17 cellular contexts compared by ENCODE assay signal in the genomic region with DNA sequence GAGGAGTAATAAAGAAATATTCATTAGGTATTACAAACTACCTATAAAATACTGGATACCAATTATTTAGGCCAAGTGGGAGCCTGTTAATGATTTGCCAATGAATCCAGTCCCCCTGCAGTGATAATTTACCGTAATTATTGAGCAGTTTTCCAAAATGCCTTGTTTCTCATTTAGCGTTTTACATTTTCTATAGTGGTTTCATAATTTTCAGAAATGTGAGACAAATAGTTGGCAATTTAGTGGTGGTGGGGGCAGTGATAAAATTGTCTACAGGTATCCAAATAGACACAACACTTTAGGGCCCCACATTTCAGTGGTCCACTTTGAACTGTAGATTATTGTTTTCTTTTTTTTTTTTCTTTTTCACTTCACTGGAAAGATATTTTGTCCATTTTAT. TPM values are rescaled to one million over a fixed set of nuclear protein-coding genes. Genes with fewer than 3 reads are reported as not detected.
DNase-seq lines count a peak whose midpoint lies in the region; ATAC-seq, FAIRE-seq and TF ChIP-seq lines count a peak whose summit lies in the region.
"Had no signal": no experiment of that assay in that cellular context is flagged by ENCODE, and none has a peak within 500 bp of the region (broad histone marks: within the 10 kb centered on the region; RNA-seq: fewer than 3 reads in every experiment).

No MANE protein-coding gene starts in this region.

- no peaks in the 10 kb centered on the region for H3K9me3 ChIP-seq in A549
- no peaks in the 10 kb centered on the region for H3K9me3 ChIP-seq in hepatocyte (ENCODE audit: low read depth)
- H3K9me3 ChIP-seq in prostate gland: no peaks in the 10 kb centered on the region
- H3K9me3 ChIP-seq in small intestine (ENCODE audit: control insufficient read depth, low read depth): no peaks in the 10 kb centered on the region
- H3K9me3 ChIP-seq: BLaER1 treated with 17β-estradiol and CSF1 and Interleukin-3, amounts not matched to agents 10 nM and 100 nM; HAP-1 had no signal

- H3K9me3 Mint-ChIP-seq in nephron: no peaks in the 10 kb centered on the region
- H3K9me3 Mint-ChIP-seq in activated CD4-positive, alpha-beta memory T cell treated with anti-CD3 and anti-CD28 coated beads, Interleukin-2, amount 10 ng/mL, durations not matched to agents 7 days and 5 days: no peaks in the 10 kb centered on the region
- no peaks in the 10 kb centered on the region for H3K9me3 Mint-ChIP-seq in activated naive CD4-positive, alpha-beta T cell treated with anti-CD3 and anti-CD28 coated beads for 36 hours

- no peaks in the 10 kb centered on the region for H3K36me3 Mint-ChIP-seq in nephron (ENCODE audit: low read depth)
- no peaks in the 10 kb centered on the region for H3K36me3 Mint-ChIP-seq in activated CD4-positive, alpha-beta memory T cell treated with anti-CD3 and anti-CD28 coated beads, Interleukin-2, amount 10 ng/mL, durations not matched to agents 7 days and 5 days (ENCODE audit: low read depth)
- no peaks in the 10 kb centered on the region for H3K36me3 Mint-ChIP-seq in activated naive CD4-positive, alpha-beta T cell treated with anti-CD3 and anti-CD28 coated beads for 36 hours (ENCODE audit: low read depth)
- H3K36me3 Mint-ChIP-seq: CD4-positive, CD25-positive, alpha-beta regulatory T cell had no signal

- TF ChIP-seq POLR2A in A549 (IDR thresholded peaks at IDR 0.05; ENCODE audit: low read length): no peak
- no peak for TF ChIP-seq POLR2A in prostate gland (IDR thresholded peaks at IDR 0.05)

- TF ChIP-seq CTCF in A549 (IDR thresholded peaks at IDR 0.05): no peak
- TF ChIP-seq CTCF in hepatocyte (IDR thresholded peaks at IDR 0.05; ENCODE audit: poor library complexity): no peak
- no peak for TF ChIP-seq CTCF in nephron (IDR thresholded peaks at IDR 0.05; ENCODE audit: unreplicated experiment in 3 of 3)
- no peak for TF ChIP-seq CTCF in prostate gland (IDR thresholded peaks at IDR 0.05)

- H3K27ac ChIP-seq in A549 (peak overlapping the region; percentile 96 to 98), hepatocyte (peak overlapping the region; percentile 66), prostate gland (no peak overlapping the region), small intestine (ENCODE audit: low read depth in 1 of 2, low read length in 1 of 2) (no peak overlapping the region)
- H3K27ac ChIP-seq: BLaER1 treated with 17β-estradiol and CSF1 and Interleukin-3, amounts not matched to agents 10 nM and 100 nM had no signal

- no peaks in the 10 kb centered on the region for H3K79me2 ChIP-seq in hepatocyte

- CTCF ChIA-PET in A549 (lab: Yijun Ruan, JAX): no interaction called here
- CTCF ChIA-PET in activated CD4-positive, alpha-beta memory T cell treated with anti-CD3 and anti-CD28 coated beads, Interleukin-2, amount 10 ng/mL, durations not matched to agents 7 days and 5 days (lab: Charles Lee): no interaction called here
- CTCF ChIA-PET in activated naive CD4-positive, alpha-beta T cell treated with anti-CD3 and anti-CD28 coated beads for 36 hours (lab: Charles Lee): no interaction called here

- FAIRE-seq in A549 (lab: Jason Lieb, UNC) (peak; percentile 23), small intestine (lab: Jason Lieb, UNC) (no peak)
- FAIRE-seq: GM12891, H1, HTR-8/SVneo had no signal

- H2AFZ ChIP-seq in hepatocyte: peak overlapping the region; percentile 47

- no peaks in the 10 kb centered on the region for H3K27me3 Mint-ChIP-seq in nephron (ENCODE audit: low read depth)
- no peaks in the 10 kb centered on the region for H3K27me3 Mint-ChIP-seq in activated CD4-positive, alpha-beta memory T cell treated with anti-CD3 and anti-CD28 coated beads, Interleukin-2, amount 10 ng/mL, durations not matched to agents 7 days and 5 days
- no peaks in the 10 kb centered on the region for H3K27me3 Mint-ChIP-seq in activated naive CD4-positive, alpha-beta T cell treated with anti-CD3 and anti-CD28 coated beads for 36 hours (ENCODE audit: low read depth)
- H3K27me3 Mint-ChIP-seq: CD4-positive, CD25-positive, alpha-beta regulatory T cell had no signal

- no peak for TF ChIP-seq RAD21 in A549 (conservative IDR thresholded peaks at IDR 0.05 in 1 of 2, IDR thresholded peaks at IDR 0.05 in 1 of 2)

- H3K4me2 ChIP-seq in A549: peak overlapping the region; percentile 89
- peak overlapping the region; percentile 26 for H3K4me2 ChIP-seq in hepatocyte
- H3K4me2 ChIP-seq: BLaER1 treated with 17β-estradiol and CSF1 and Interleukin-3, amounts not matched to agents 10 nM and 100 nM had no signal

- no peak overlapping the region for H3K4me3 ChIP-seq in A549
- H3K4me3 ChIP-seq in hepatocyte: no peak overlapping the region
- H3K4me3 ChIP-seq in prostate gland: no peak overlapping the region
- H3K4me3 ChIP-seq in small intestine (ENCODE audit: low read depth in 1 of 2, low read length in 2 of 2): no peak overlapping the region
- H3K4me3 ChIP-seq: BLaER1 treated with 17β-estradiol and CSF1 and Interleukin-3, amounts not matched to agents 10 nM and 100 nM had no signal

- no peak for TF ChIP-seq EP300 in A549 (IDR thresholded peaks at IDR 0.05)

- peak overlapping the region; percentile 73 to 80 (median 79) for H3K27ac Mint-ChIP-seq in nephron
- H3K27ac Mint-ChIP-seq in activated CD4-positive, alpha-beta memory T cell treated with anti-CD3 and anti-CD28 coated beads, Interleukin-2, amount 10 ng/mL, durations not matched to agents 7 days and 5 days: no peak overlapping the region
- H3K27ac Mint-ChIP-seq in activated naive CD4-positive, alpha-beta T cell treated with anti-CD3 and anti-CD28 coated beads for 36 hours: no peak overlapping the region
- H3K27ac Mint-ChIP-seq: CD4-positive, CD25-positive, alpha-beta regulatory T cell had no signal

- no peaks in the 10 kb centered on the region for H3K9me2 ChIP-seq in hepatocyte (replicated peaks; ENCODE audit: insufficient read depth)

- H4K20me1 ChIP-seq in hepatocyte (ENCODE audit: insufficient read depth, poor library complexity, severe bottlenecking): no peaks in the 10 kb centered on the region
- H4K20me1 ChIP-seq: BLaER1 treated with 17β-estradiol and CSF1 and Interleukin-3, amounts not matched to agents 10 nM and 100 nM had no signal

- DNase-seq in A549 (ENCODE audit: low read depth in 1 of 2, low spot score in 1 of 2): no peak
- DNase-seq in NCI-H146 (lab: John Stamatoyannopoulos, UW): peak; percentile 20
- DNase-seq in hepatocyte (ENCODE audit: low spot score): no peak
- no peak for DNase-seq in activated CD4-positive, alpha-beta memory T cell treated with anti-CD3 and anti-CD28 coated beads, Interleukin-2, amount 10 ng/mL, durations not matched to agents 7 days and 5 days
- no peak for DNase-seq in prostate gland (ENCODE audit: low spot score)
- no peak for DNase-seq in small intestine
- no peak for DNase-seq in activated naive CD4-positive, alpha-beta T cell treated with anti-CD3 and anti-CD28 coated beads for 36 hours
- DNase-seq: 8988T; CD4-positive, CD25-positive, alpha-beta regulatory T cell; DMS79 had no signal

- no peak overlapping the region for H3K4me3 Mint-ChIP-seq in nephron
- no peak overlapping the region for H3K4me3 Mint-ChIP-seq in activated CD4-positive, alpha-beta memory T cell treated with anti-CD3 and anti-CD28 coated beads, Interleukin-2, amount 10 ng/mL, durations not matched to agents 7 days and 5 days
- no peak overlapping the region for H3K4me3 Mint-ChIP-seq in activated naive CD4-positive, alpha-beta T cell treated with anti-CD3 and anti-CD28 coated beads for 36 hours
- H3K4me3 Mint-ChIP-seq: CD4-positive, CD25-positive, alpha-beta regulatory T cell had no signal

- intact Hi-C loops in prostate gland (cut with DNase I): no loop called here
- intact Hi-C loops in activated naive CD4-positive, alpha-beta T cell treated with anti-CD3 and anti-CD28 coated beads for 36 hours (cut with micrococcal nuclease): no loop called here

- H3K27me3 ChIP-seq in hepatocyte: no peaks in the 10 kb centered on the region
- H3K27me3 ChIP-seq in prostate gland (replicated peaks; ENCODE audit: insufficient read depth): no peaks in the 10 kb centered on the region
- no peaks in the 10 kb centered on the region for H3K27me3 ChIP-seq in small intestine (ENCODE audit: control insufficient read depth in 2 of 2, insufficient read depth in 2 of 2, low read length in 2 of 2)
- H3K27me3 ChIP-seq: BLaER1 treated with 17β-estradiol and CSF1 and Interleukin-3, amounts not matched to agents 10 nM and 100 nM had no signal

- POLR2A ChIA-PET in A549 (lab: Yijun Ruan, JAX): no interaction called here
- POLR2A ChIA-PET in activated CD4-positive, alpha-beta memory T cell treated with anti-CD3 and anti-CD28 coated beads, Interleukin-2, amount 10 ng/mL, durations not matched to agents 7 days and 5 days (lab: Charles Lee): no interaction called here

- 5% methylated on average over 2 of the region's 2 CpGs for WGBS in A549 (ENCODE audit: missing lambda C conversion rate)
- WGBS in hepatocyte (ENCODE audit: low lambda C conversion rate, missing lambda C conversion rate): 88% methylated on average over 2 of the region's 2 CpGs
- 77% methylated on average over 2 of the region's 2 CpGs for WGBS in prostate gland
- 31 to 77% (median 60%) methylated on average over 2 of the region's 2 CpGs for WGBS in small intestine, 3 donors

- peaks cover 39% of the 10 kb centered on the region for H3K4me1 Mint-ChIP-seq in nephron
- no peaks in the 10 kb centered on the region for H3K4me1 Mint-ChIP-seq in activated CD4-positive, alpha-beta memory T cell treated with anti-CD3 and anti-CD28 coated beads, Interleukin-2, amount 10 ng/mL, durations not matched to agents 7 days and 5 days
- no peaks in the 10 kb centered on the region for H3K4me1 Mint-ChIP-seq in activated naive CD4-positive, alpha-beta T cell treated with anti-CD3 and anti-CD28 coated beads for 36 hours (ENCODE audit: low read depth)
- H3K4me1 Mint-ChIP-seq: CD4-positive, CD25-positive, alpha-beta regulatory T cell had no signal

- H3K4me1 ChIP-seq in A549 (peaks cover 81% of the 10 kb centered on the region), hepatocyte (ENCODE audit: insufficient read depth) (peaks cover 43% of the 10 kb centered on the region), prostate gland (replicated peaks) (no peaks in the 10 kb centered on the region), small intestine (ENCODE audit: control insufficient read depth in 2 of 2, insufficient read depth in 1 of 2, low read depth in 1 of 2, low read length in 1 of 2) (peaks cover 7 to 14% of the 10 kb centered on the region in 2 donors)
- H3K4me1 ChIP-seq: BLaER1 treated with 17β-estradiol and CSF1 and Interleukin-3, amounts not matched to agents 10 nM and 100 nM had no signal

- ATAC-seq in A549: no peak

- H3K36me3 ChIP-seq in hepatocyte (replicated peaks; ENCODE audit: insufficient read depth, low read depth) (no peaks in the 10 kb centered on the region), prostate gland (no peaks in the 10 kb centered on the region), small intestine (ENCODE audit: control insufficient read depth in 2 of 2, insufficient read depth in 2 of 2, low read length in 2 of 2) (no peaks in the 10 kb centered on the region)
- H3K36me3 ChIP-seq: BLaER1 treated with 17β-estradiol and CSF1 and Interleukin-3, amounts not matched to agents 10 nM and 100 nM; HAP-1 had no signal

RNA-seq across cellular contexts. Expression of a gene that starts 27.3 kb away (rescaled TPM):
- 6,119 and 8,617 TPM in 2 replicates for polyA plus RNA-seq in A549 (2011; rRNA removed)
- polyA plus RNA-seq in A549 (2012; cell fraction: cytosol; rRNA removed): 2,623 and 3,095 TPM in 2 replicates
- 1,463 and 2,252 TPM in 2 replicates for polyA plus RNA-seq in A549 (2012; cell fraction: nucleus; rRNA removed)
- polyA plus RNA-seq in A549 (2017; fragmentation: RNase III; extraction: RNeasy Plus Mini Kit Qiagen cat#74134 plus additional on column Dnase treatment): 9,362 to 9,987 TPM (median 9,373 TPM) in 3 replicates
- polyA minus RNA-seq in A549 (2011; rRNA and poly(A)+ RNA removed): 2,553 and 2,631 TPM in 2 replicates
- total RNA-seq in hepatocyte: 529 and 563 TPM in 2 replicates
- polyA plus RNA-seq in hepatocyte: 201 and 243 TPM in 2 replicates
- not detected for total RNA-seq in activated CD4-positive, alpha-beta memory T cell treated with anti-CD3 and anti-CD28 coated beads, Interleukin-2, amount 10 ng/mL, durations not matched to agents 7 days and 5 days
- total RNA-seq in prostate gland: 100 to 1,000 TPM in 1 of 2 donors, 10 to 100 TPM in 1; 16.8 to 427 TPM
- polyA plus RNA-seq in small intestine: 100 to 1,000 TPM; 201 to 828 (median 310) TPM
- total RNA-seq in activated naive CD4-positive, alpha-beta T cell treated with anti-CD3 and anti-CD28 coated beads for 36 hours: not detected
- total RNA-seq: G401 had no signal

Comparison
In these comparisons a context has a peak if more than half of its experiments do, and no peak if none do; other contexts are left out.
1. H3K27ac ChIP-seq: peak in A549 (2 of 2) and hepatocyte (single experiment); none in prostate gland (0 of 2) and small intestine (0 of 2).
2. H3K27ac Mint-ChIP-seq: peak in nephron (3 of 3); none in activated CD4-positive, alpha-beta memory T cell treated with anti-CD3 and anti-CD28 coated beads, Interleukin-2, amount 10 ng/mL, durations not matched to agents 7 days and 5 days (single experiment) and activated naive CD4-positive, alpha-beta T cell treated with anti-CD3 and anti-CD28 coated beads for 36 hours (single experiment).
3. RNA of a gene that starts 27.3 kb away (total RNA-seq): 529 to 563 TPM in hepatocyte and 16.8 to 427 TPM in prostate gland; not detected in activated CD4-positive, alpha-beta memory T cell treated with anti-CD3 and anti-CD28 coated beads, Interleukin-2, amount 10 ng/mL, durations not matched to agents 7 days and 5 days and not detected in activated naive CD4-positive, alpha-beta T cell treated with anti-CD3 and anti-CD28 coated beads for 36 hours; every median in the first group is over 10 times any median in the second.